ENCODE assay signal across 8 cellular contexts in genomic region chr12:53492830-53493609, GRCh38. TPM values are rescaled to one million over a fixed set of nuclear protein-coding genes. Genes with fewer than 3 reads are reported as not detected.
DNase-seq lines count a peak whose midpoint lies in the region; TF ChIP-seq lines count a peak whose summit lies in the region.

No MANE protein-coding gene starts in this region.

- H3K36me3 Mint-ChIP-seq in neural progenitor cell, result peaks cover 9% of the 10 kb centered on the region

- H4K20me1 ChIP-seq in DOHH2 (ENCODE audit: control insufficient read depth, insufficient read depth, low read depth, low read length), result no peaks in the 10 kb centered on the region
- peaks cover 10% of the 10 kb centered on the region for H4K20me1 ChIP-seq in neural progenitor cell (ENCODE audit: low read depth)

- H3K9me2 ChIP-seq in DOHH2 (replicated peaks; ENCODE audit: control insufficient read depth, low read length), result no peaks in the 10 kb centered on the region

- no peaks in the 10 kb centered on the region for H3K9me3 Mint-ChIP-seq in neural progenitor cell

- H3K4me3 ChIP-seq in DOHH2 (ENCODE audit: low read length) (peak overlapping the region; percentile 93), foreskin fibroblast (ENCODE audit: low read depth in 1 of 2, low read length in 2 of 2) (peak overlapping the region; percentile 47 to 54), neural progenitor cell (peak overlapping the region; percentile 48), stomach (peak overlapping the region; percentile 51 to 63 (median 56))

- peak overlapping the region; percentile 67 for H3K27ac Mint-ChIP-seq in neural progenitor cell

- no peak for TF ChIP-seq EP300 in stomach (IDR thresholded peaks at IDR 0.05)

- no peak for TF ChIP-seq CTCF in DOHH2 (IDR thresholded peaks at IDR 0.05; ENCODE audit: low read depth, low read length, poor library complexity, severe bottlenecking)
- no peak for TF ChIP-seq CTCF in foreskin fibroblast (IDR thresholded peaks at IDR 0.05; ENCODE audit: low read depth, low read length)
- no peak for TF ChIP-seq CTCF in neural progenitor cell (IDR thresholded peaks at IDR 0.05)
- no peak for TF ChIP-seq CTCF in stomach (IDR thresholded peaks at IDR 0.05)

- H2AFZ ChIP-seq in neural progenitor cell (replicated peaks), result no peak overlapping the region

- peak overlapping the region; percentile 87 for H3K4me3 Mint-ChIP-seq in neural progenitor cell

- WGBS in stomach, 5 donors, result 0 to 2% (median 1%) methylated on average over 26 to 50 of the region's 52 CpGs

- H3K27ac ChIP-seq in DOHH2 (ENCODE audit: low read depth, low read length), result peak overlapping the region; percentile 24; the same call in 1 of the 2 replicates
- peak overlapping the region; percentile 79 for H3K27ac ChIP-seq in neural progenitor cell
- H3K27ac ChIP-seq in stomach, result peak overlapping the region; percentile 70 to 89 (median 83)

- peak; percentile 93 for TF ChIP-seq POLR2A in Raji (IDR thresholded peaks at IDR 0.05; ENCODE audit: insufficient read depth, low read depth, low read length)
- peak in 2 of 4 donors; percentile 44 to 73 for TF ChIP-seq POLR2A in stomach (IDR thresholded peaks at IDR 0.05)

- H3K79me2 ChIP-seq in DOHH2 (ENCODE audit: control insufficient read depth, low read length), result peaks cover 5% of the 10 kb centered on the region; the same call in 1 of the 2 replicates
- H3K79me2 ChIP-seq in neural progenitor cell (ENCODE audit: low read depth), result peaks cover 84% of the 10 kb centered on the region

- intact Hi-C loops in stomach (cut with DNase I; ENCODE audit: low total_unique reads), result no loop called here

- peaks cover 2% of the 10 kb centered on the region; the same call in 1 of the 2 replicates for H3F3A ChIP-seq in DOHH2 (ENCODE audit: control insufficient read depth, insufficient read depth)
- peaks cover 52% of the 10 kb centered on the region for H3F3A ChIP-seq in neural progenitor cell (ENCODE audit: low read depth)

- H3K4me1 ChIP-seq in DOHH2 (ENCODE audit: control insufficient read depth, low read length) (peaks cover 51% of the 10 kb centered on the region), neural progenitor cell (peaks cover 51% of the 10 kb centered on the region), stomach (peaks cover 19 to 54% (median 30%) of the 10 kb centered on the region in 4 donors)

- peak overlapping the region; percentile 100 for H3K4me2 ChIP-seq in DOHH2 (ENCODE audit: low read length)
- H3K4me2 ChIP-seq in neural progenitor cell, result peak overlapping the region; percentile 78

- H3K4me1 Mint-ChIP-seq in neural progenitor cell, result peaks cover 55% of the 10 kb centered on the region

- H3K27me3 Mint-ChIP-seq in neural progenitor cell (ENCODE audit: insufficient read depth, low read depth), result peaks cover 2% of the 10 kb centered on the region

- peak; percentile 45 for DNase-seq in GOT3 (lab: John Stamatoyannopoulos, UW)
- DNase-seq in M059J (ENCODE audit: low read depth), result peak; percentile 88
- peak; percentile 77 for DNase-seq in activated gamma-delta T cell treated with anti-CD3 and anti-CD28 coated beads, Interleukin-2, amount 50 U/mL, for 16 hours (ENCODE audit: low read depth)
- peak; percentile 83 to 95 for DNase-seq in foreskin fibroblast
- peak; percentile 97 for DNase-seq in neural progenitor cell (ENCODE audit: low spot score)
- peak; percentile 92 for DNase-seq in stomach

- no peaks in the 10 kb centered on the region for H3K9me3 ChIP-seq in DOHH2 (ENCODE audit: control insufficient read depth, insufficient read depth, low read length)
- no peaks in the 10 kb centered on the region for H3K9me3 ChIP-seq in neural progenitor cell (ENCODE audit: low read depth)
- no peaks in the 10 kb centered on the region for H3K9me3 ChIP-seq in stomach

- H3K27me3 ChIP-seq in DOHH2 (ENCODE audit: control insufficient read depth, low read length), result no peaks in the 10 kb centered on the region
- H3K27me3 ChIP-seq in neural progenitor cell, result no peaks in the 10 kb centered on the region
- H3K27me3 ChIP-seq in stomach, result no peaks in the 10 kb centered on the region

- 0 out of 2 replicates have a peak, but pooled peaks cover 3% of the 10 kb centered on the region for H3K36me3 ChIP-seq in DOHH2 (ENCODE audit: control insufficient read depth, low read length)
- no peaks in the 10 kb centered on the region for H3K36me3 ChIP-seq in neural progenitor cell
- peaks cover 0 to 2% (median under 1%) of the 10 kb centered on the region in 4 donors for H3K36me3 ChIP-seq in stomach

- no peak overlapping the region for H3K9ac ChIP-seq in neural progenitor cell

RNA-seq across cellular contexts. Expression of gene MAP3K12, which starts 6.2 kb away (rescaled TPM):
- total RNA-seq in M059J (2014; rRNA removed; shearing (Covaris generic)), result 5.6 and 7.7 TPM in 2 replicates
- total RNA-seq in neural progenitor cell (ENCODE audit: low replicate concordance) (17.2 and 24.5 TPM in 2 replicates), stomach (100 to 1,000 TPM in 1 of 5 donors, 10 to 100 TPM in 4; 13.2 to 279 (median 43.3) TPM)
- polyA plus RNA-seq in stomach, result 1 to 10 TPM; 5.4 to 9.8 (median 6.0) TPM

RNA-seq across cellular contexts. Expression of gene TARBP2, which starts 8.1 kb away (rescaled TPM):
- 29.4 and 31.7 TPM in 2 replicates for total RNA-seq in M059J (2014; rRNA removed; shearing (Covaris generic))
- total RNA-seq in neural progenitor cell (ENCODE audit: low replicate concordance), result 32.4 and 72.4 TPM in 2 replicates
- 10 to 100 TPM in 4 of 5 donors, not detected in 1; 24.0 to 36.5 (median 32.0) TPM for total RNA-seq in stomach
- polyA plus RNA-seq in stomach, result 10 to 100 TPM; 22.6 to 32.7 (median 27.4) TPM

RNA-seq across cellular contexts. Expression of gene NPFF, which starts 14.3 kb away (rescaled TPM):
- not detected in 2 replicates for total RNA-seq in M059J (2014; rRNA removed; shearing (Covaris generic))
- total RNA-seq in neural progenitor cell (ENCODE audit: low replicate concordance) (not detected in 2 replicates), stomach (not detected)
- not detected for polyA plus RNA-seq in stomach

RNA-seq across cellular contexts. Expression of gene PCBP2, which starts 41.1 kb away (rescaled TPM):
- 90.2 and 194 TPM in 2 replicates for total RNA-seq in M059J (2014; rRNA removed; shearing (Covaris generic))
- 403 and 435 TPM in 2 replicates for total RNA-seq in neural progenitor cell (ENCODE audit: low replicate concordance)
- total RNA-seq in stomach, result 100 to 1,000 TPM; 109 to 509 (median 431) TPM
- polyA plus RNA-seq in stomach, result 100 to 1,000 TPM; 407 to 714 (median 486) TPM

RNA-seq across cellular contexts. Expression of gene PRR13, which starts 51.5 kb away (rescaled TPM):
- total RNA-seq in M059J (2014; rRNA removed; shearing (Covaris generic)), result 145 and 146 TPM in 2 replicates
- total RNA-seq in neural progenitor cell (ENCODE audit: low replicate concordance), result 52.2 and 67.2 TPM in 2 replicates
- 100 to 1,000 TPM in 3 of 5 donors, 10 to 100 TPM in 2; 44.3 to 194 (median 105) TPM for total RNA-seq in stomach
- polyA plus RNA-seq in stomach, result 100 to 1,000 TPM; 194 to 437 (median 306) TPM

Comparison
In these comparisons a context has a peak if more than half of its experiments do, and no peak if none do; other contexts are left out.
1. Peak in every context shown above with its lines: DNase-seq, H3K4me3 ChIP-seq and H3K27ac ChIP-seq.
2. H3K27ac ChIP-seq: peak in every context shown above with its lines; median percentile 83 in stomach; 79 in neural progenitor cell; 24 in DOHH2.
3. DNase-seq: peak in every context shown above with its lines; median percentile 97 in neural progenitor cell; 92 in stomach; 89 in foreskin fibroblast; 88 in M059J; 77 in activated gamma-delta T cell treated with anti-CD3 and anti-CD28 coated beads, Interleukin-2, amount 50 U/mL, for 16 hours; 45 in GOT3.